ENCODE assay signal across 17 cellular contexts in genomic region chr2:177030391-177031000, GRCh38.
DNase-seq lines count a peak whose midpoint lies in the region; ATAC-seq, FAIRE-seq and TF ChIP-seq lines count a peak whose summit lies in the region.
"Had no signal": no experiment of that assay in that cellular context is flagged by ENCODE, and none has a peak within 500 bp of the region (broad histone marks: within the 10 kb centered on the region; RNA-seq: fewer than 3 reads in every experiment).

No MANE protein-coding gene starts in this region.

- in situ Hi-C loops in HepG2 (cut with HindIII; ENCODE audit: extremely low pct_ligation_motif_present, low pct_unique_long_range_greater_than_20kb) = no loop called here

- H3K4me3 ChIP-seq in HepG2 (replicated peaks in 1 of 3; ENCODE audit: insufficient read depth in 1 of 3, low read depth in 2 of 3, low read length in 3 of 3) = no peak overlapping the region
- no peak overlapping the region for H3K4me3 ChIP-seq in right lobe of liver
- no peak overlapping the region for H3K4me3 ChIP-seq in SK-N-MC
- H3K4me3 ChIP-seq: breast epithelium, hepatocyte, stomach had no signal

- no peaks in the 10 kb centered on the region for H3K79me2 ChIP-seq in HepG2 (ENCODE audit: insufficient read depth, low read length)
- H3K79me2 ChIP-seq: hepatocyte had no signal

- no peak for DNase-seq in HepG2 (ENCODE audit: low spot score)
- no peak for DNase-seq in right lobe of liver
- DNase-seq in SK-N-MC (ENCODE audit: low read depth, low spot score) = peak; percentile 40
- DNase-seq in islet precursor cell = peak; percentile 63
- DNase-seq in type B pancreatic cell (ENCODE audit: extremely low spot score, unreplicated experiment) = no peak
- no peak for DNase-seq in cerebellum (ENCODE audit: low spot score)
- DNase-seq: activated CD8-positive, alpha-beta memory T cell treated with anti-CD3 and anti-CD28 coated beads, Interleukin-2, amount 50 U/mL, for 4 hours; left cardiac atrium; NCI-H2081; SHP77; stomach; T-helper 9 cell had no signal

- WGBS in HepG2 (ENCODE audit: low lambda C conversion rate) = 21% methylated on average over 8 of the region's 8 CpGs
- 81% methylated on average over 8 of the region's 8 CpGs for WGBS in right lobe of liver (ENCODE audit: insufficient coverage, low coverage, low lambda C conversion rate, missing lambda C conversion rate)

- no peak overlapping the region for H2AFZ ChIP-seq in HepG2 (ENCODE audit: low read length)
- H2AFZ ChIP-seq: hepatocyte had no signal

- H3K27me3 Mint-ChIP-seq in type B pancreatic cell = peaks cover 33% of the 10 kb centered on the region

- H3K4me1 ChIP-seq in HepG2 (ENCODE audit: insufficient read depth, low read length) (no peaks in the 10 kb centered on the region), right lobe of liver (no peaks in the 10 kb centered on the region)
- H3K4me1 ChIP-seq: breast epithelium, stomach had no signal

- H3K27ac Mint-ChIP-seq in type B pancreatic cell = peak overlapping the region; percentile 7

- H3K36me3 ChIP-seq in HepG2 (replicated peaks in 1 of 2; ENCODE audit: control insufficient read depth in 1 of 2, insufficient read depth in 2 of 2, low read length in 2 of 2) (no peaks in the 10 kb centered on the region), right lobe of liver (no peaks in the 10 kb centered on the region), SK-N-MC (ENCODE audit: insufficient read depth, low read length) (no peaks in the 10 kb centered on the region)
- H3K36me3 ChIP-seq: breast epithelium, stomach had no signal

- H3K4me2 ChIP-seq in HepG2 (ENCODE audit: low read depth, low read length) = no peak overlapping the region
- H3K4me2 ChIP-seq: hepatocyte, KMS-11 had no signal

- H3K27me3 ChIP-seq in HepG2 (ENCODE audit: control insufficient read depth in 1 of 2, insufficient read depth in 2 of 2, low read length in 2 of 2) (peaks cover 0 to 11% of the 10 kb centered on the region in 2 experiments; a peak in 2 of 5 replicates), right lobe of liver (no peaks in the 10 kb centered on the region)
- H3K27me3 ChIP-seq: breast epithelium had no signal

- no peaks in the 10 kb centered on the region for H3K9me3 ChIP-seq in HepG2 (ENCODE audit: low read length)
- H3K9me3 ChIP-seq in right lobe of liver = no peaks in the 10 kb centered on the region
- H3K9me3 ChIP-seq in SK-N-MC (ENCODE audit: low read depth, low read length) = no peaks in the 10 kb centered on the region
- H3K9me3 ChIP-seq: breast epithelium, stomach had no signal

- ATAC-seq in HepG2 = no peak
- no peak for ATAC-seq in right lobe of liver
- ATAC-seq in GM18909 (IDR thresholded peaks at IDR 0.05; ENCODE audit: poor library complexity, unreplicated experiment) = no peak
- no peak for ATAC-seq in GM21723 (IDR thresholded peaks at IDR 0.05; ENCODE audit: unreplicated experiment)
- ATAC-seq: left cardiac atrium had no signal

- H3K36me3 Mint-ChIP-seq in type B pancreatic cell = no peaks in the 10 kb centered on the region

- no peak for FAIRE-seq in HepG2 (lab: Jason Lieb, UNC)

- peaks cover 16% of the 10 kb centered on the region for H3K4me1 Mint-ChIP-seq in type B pancreatic cell (ENCODE audit: unreplicated experiment)

- H3K4me3 Mint-ChIP-seq in type B pancreatic cell = no peak overlapping the region

- TF ChIP-seq EP300 in HepG2 (IDR thresholded peaks at IDR 0.05; ENCODE audit: low read depth in 2 of 2, low read length in 2 of 2) (no peak), HepG2 (CRISPR knock-in tag; IDR thresholded peaks at IDR 0.05; ENCODE audit: borderline replicate concordance) (no peak)

- no peak for TF ChIP-seq RAD21 in HepG2 (CRISPR knock-in tag; IDR thresholded peaks at IDR 0.05)

- H3K9ac ChIP-seq in HepG2 (ENCODE audit: insufficient read depth, low read depth, low read length) (no peak overlapping the region), SK-N-MC (ENCODE audit: insufficient read length) (peak overlapping the region; percentile 24)
- H3K9ac ChIP-seq: KMS-11 had no signal

- no TSS peak for BruUV-seq in HepG2 (replicated peaks; lab: Mats Ljungman, UMichigan)

- H3K9me3 Mint-ChIP-seq in type B pancreatic cell = peaks cover 3% of the 10 kb centered on the region

- POLR2A ChIA-PET in HepG2 (lab: Yijun Ruan, JAX) = no interaction called here

- no peaks in the 10 kb centered on the region for H4K20me1 ChIP-seq in HepG2 (ENCODE audit: insufficient read depth, low read length)

- intact Hi-C loops in HepG2 (cut with micrococcal nuclease; ENCODE audit: unreplicated experiment) (no loop called here), right lobe of liver (cut with DNase I) (no loop called here)

- TF ChIP-seq CTCF in HepG2 (CRISPR knock-in tag; IDR thresholded peaks at IDR 0.05) (no peak), right lobe of liver (IDR thresholded peaks at IDR 0.05) (no peak), type B pancreatic cell (conservative IDR thresholded peaks at IDR 0.05) (no peak)

- no peak overlapping the region for H3K27ac ChIP-seq in HepG2 (ENCODE audit: extremely low read length, insufficient read depth, low read length)
- H3K27ac ChIP-seq in right lobe of liver = no peak overlapping the region
- peak overlapping the region; percentile 94 for H3K27ac ChIP-seq in SK-N-MC
- H3K27ac ChIP-seq: breast epithelium, hepatocyte, KMS-11, stomach had no signal

- CTCF ChIA-PET in HepG2 (lab: Yijun Ruan, JAX; ENCODE audit: low intra/inter-chr PET ratio, low total read pairs) = no interaction called here

- no peak for TF ChIP-seq POLR2A in HepG2 (IDR thresholded peaks at IDR 0.05; ENCODE audit: insufficient read depth in 1 of 2, low read depth in 2 of 2, low read length in 2 of 2)
- no peak for TF ChIP-seq POLR2A in right lobe of liver (IDR thresholded peaks at IDR 0.05)

TF ChIP-seq in HepG2, 621 proteins besides CTCF, POLR2A, EP300 and RAD21:
- TF ChIP-seq MXI1 (IDR thresholded peaks at IDR 0.05; ENCODE audit: borderline replicate concordance, low read depth, low read length) = no peak
- no peak for TF ChIP-seq ZC3H4 (CRISPR knock-in tag; IDR thresholded peaks at IDR 0.05; ENCODE audit: borderline replicate concordance)
- peak; percentile 23 to 26; a peak in 2 of 4 replicates for TF ChIP-seq MAFK (conservative IDR thresholded peaks at IDR 0.05 in 1 of 2, IDR thresholded peaks at IDR 0.05 in 1 of 2; ENCODE audit: low read length in 2 of 2)
- TF ChIP-seq, protein P1, sequence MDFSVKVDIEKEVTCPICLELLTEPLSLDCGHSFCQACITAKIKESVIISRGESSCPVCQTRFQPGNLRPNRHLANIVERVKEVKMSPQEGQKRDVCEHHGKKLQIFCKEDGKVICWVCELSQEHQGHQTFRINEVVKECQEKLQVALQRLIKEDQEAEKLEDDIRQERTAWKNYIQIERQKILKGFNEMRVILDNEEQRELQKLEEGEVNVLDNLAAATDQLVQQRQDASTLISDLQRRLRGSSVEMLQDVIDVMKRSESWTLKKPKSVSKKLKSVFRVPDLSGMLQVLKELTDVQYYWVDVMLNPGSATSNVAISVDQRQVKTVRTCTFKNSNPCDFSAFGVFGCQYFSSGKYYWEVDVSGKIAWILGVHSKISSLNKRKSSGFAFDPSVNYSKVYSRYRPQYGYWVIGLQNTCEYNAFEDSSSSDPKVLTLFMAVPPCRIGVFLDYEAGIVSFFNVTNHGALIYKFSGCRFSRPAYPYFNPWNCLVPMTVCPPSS (IDR thresholded peaks at IDR 0.05) = no peak
- TF ChIP-seq, protein P2, sequence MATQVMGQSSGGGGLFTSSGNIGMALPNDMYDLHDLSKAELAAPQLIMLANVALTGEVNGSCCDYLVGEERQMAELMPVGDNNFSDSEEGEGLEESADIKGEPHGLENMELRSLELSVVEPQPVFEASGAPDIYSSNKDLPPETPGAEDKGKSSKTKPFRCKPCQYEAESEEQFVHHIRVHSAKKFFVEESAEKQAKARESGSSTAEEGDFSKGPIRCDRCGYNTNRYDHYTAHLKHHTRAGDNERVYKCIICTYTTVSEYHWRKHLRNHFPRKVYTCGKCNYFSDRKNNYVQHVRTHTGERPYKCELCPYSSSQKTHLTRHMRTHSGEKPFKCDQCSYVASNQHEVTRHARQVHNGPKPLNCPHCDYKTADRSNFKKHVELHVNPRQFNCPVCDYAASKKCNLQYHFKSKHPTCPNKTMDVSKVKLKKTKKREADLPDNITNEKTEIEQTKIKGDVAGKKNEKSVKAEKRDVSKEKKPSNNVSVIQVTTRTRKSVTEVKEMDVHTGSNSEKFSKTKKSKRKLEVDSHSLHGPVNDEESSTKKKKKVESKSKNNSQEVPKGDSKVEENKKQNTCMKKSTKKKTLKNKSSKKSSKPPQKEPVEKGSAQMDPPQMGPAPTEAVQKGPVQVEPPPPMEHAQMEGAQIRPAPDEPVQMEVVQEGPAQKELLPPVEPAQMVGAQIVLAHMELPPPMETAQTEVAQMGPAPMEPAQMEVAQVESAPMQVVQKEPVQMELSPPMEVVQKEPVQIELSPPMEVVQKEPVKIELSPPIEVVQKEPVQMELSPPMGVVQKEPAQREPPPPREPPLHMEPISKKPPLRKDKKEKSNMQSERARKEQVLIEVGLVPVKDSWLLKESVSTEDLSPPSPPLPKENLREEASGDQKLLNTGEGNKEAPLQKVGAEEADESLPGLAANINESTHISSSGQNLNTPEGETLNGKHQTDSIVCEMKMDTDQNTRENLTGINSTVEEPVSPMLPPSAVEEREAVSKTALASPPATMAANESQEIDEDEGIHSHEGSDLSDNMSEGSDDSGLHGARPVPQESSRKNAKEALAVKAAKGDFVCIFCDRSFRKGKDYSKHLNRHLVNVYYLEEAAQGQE (IDR thresholded peaks at IDR 0.05; ENCODE audit: borderline replicate concordance in 1 of 2, low read depth in 1 of 2, low read length in 2 of 2) = no peak
- TF ChIP-seq ARID2 (CRISPR knock-in tag; IDR thresholded peaks at IDR 0.05; ENCODE audit: borderline replicate concordance) = no peak
- TF ChIP-seq MAZ (IDR thresholded peaks at IDR 0.05; ENCODE audit: borderline replicate concordance, low read depth, low read length) = no peak
- TF ChIP-seq MAZ (CRISPR knock-in tag; IDR thresholded peaks at IDR 0.05; ENCODE audit: low read depth) = no peak

Comparison
In these comparisons a context has a peak if more than half of its experiments do, and no peak if none do; other contexts are left out.
1. DNase-seq: peak in SK-N-MC (single experiment) and islet precursor cell (single experiment); none in HepG2 (single experiment), right lobe of liver (0 of 3), type B pancreatic cell (single experiment) and cerebellum (single experiment).